8 cellular contexts compared by ENCODE assay signal in the genomic region with DNA sequence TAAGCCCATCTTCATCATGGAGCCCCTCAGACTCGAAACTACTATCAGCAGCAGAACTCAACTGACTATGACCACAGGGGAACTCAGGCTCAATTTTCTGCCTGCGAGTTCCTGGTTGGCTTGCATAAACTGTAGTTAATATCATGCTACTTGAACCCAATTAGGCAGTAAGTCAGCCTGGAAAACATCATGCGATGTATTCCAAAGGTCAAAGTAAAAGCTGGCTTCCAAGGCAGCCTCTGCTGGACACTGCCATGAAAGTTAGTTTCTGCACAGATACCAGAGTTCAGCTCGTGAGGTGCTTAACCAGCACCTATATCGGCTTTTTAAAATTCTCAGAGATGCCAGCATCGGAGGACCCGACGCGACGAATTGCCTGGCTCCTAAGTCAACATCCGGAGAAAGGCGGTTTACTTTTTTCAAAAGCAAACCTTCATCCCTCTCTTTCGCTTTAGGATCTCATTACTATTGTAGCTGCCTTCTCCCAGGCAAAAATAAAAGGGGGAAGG. TPM values are rescaled to one million over a fixed set of nuclear protein-coding genes. Genes with fewer than 3 reads are reported as not detected.
DNase-seq lines count a peak whose midpoint lies in the region; ATAC-seq and TF ChIP-seq lines count a peak whose summit lies in the region.

No MANE protein-coding gene starts in this region.

- peak overlapping the region; percentile 99 for H3K27ac ChIP-seq in psoas muscle

- peak overlapping the region; percentile 86 for H3K4me3 ChIP-seq in psoas muscle

- H3K27ac Mint-ChIP-seq in activated CD4-positive, alpha-beta memory T cell treated with anti-CD3 and anti-CD28 coated beads for 36 hours, result peak overlapping the region; percentile 99
- H3K27ac Mint-ChIP-seq in glutamatergic neuron (ENCODE audit: unreplicated experiment), result peak overlapping the region; percentile 92

- intact Hi-C loops in activated CD4-positive, alpha-beta memory T cell treated with anti-CD3 and anti-CD28 coated beads for 36 hours (cut with micrococcal nuclease), result loop anchor here (5.0 kb wide), 2 partner anchors 540 to 635 kb away; partner anchors contain the start of genes FEM1B and RPLP1
- intact Hi-C loops in psoas muscle (cut with DNase I), result no loop called here

- POLR2A ChIA-PET in activated CD4-positive, alpha-beta memory T cell treated with anti-CD3 and anti-CD28 coated beads for 36 hours (lab: Charles Lee), result interaction anchor here (0.7 to 4.7 kb wide), 5 partner anchors 22 to 41 kb away, joined by 3 to 36 read pairs (median 3); no protein-coding TSS in a partner anchor

- H3K4me1 Mint-ChIP-seq in activated CD4-positive, alpha-beta memory T cell treated with anti-CD3 and anti-CD28 coated beads for 36 hours (ENCODE audit: low read depth), result peaks cover 48% of the 10 kb centered on the region
- peaks cover 20% of the 10 kb centered on the region for H3K4me1 Mint-ChIP-seq in glutamatergic neuron (ENCODE audit: low read depth, unreplicated experiment)

- H3K36me3 Mint-ChIP-seq in activated CD4-positive, alpha-beta memory T cell treated with anti-CD3 and anti-CD28 coated beads for 36 hours, result peaks cover 30% of the 10 kb centered on the region
- no peaks in the 10 kb centered on the region for H3K36me3 Mint-ChIP-seq in glutamatergic neuron (ENCODE audit: unreplicated experiment)

- CTCF ChIA-PET in activated CD4-positive, alpha-beta memory T cell treated with anti-CD3 and anti-CD28 coated beads for 36 hours (lab: Charles Lee), result interaction anchor here (1.0 to 2.3 kb wide), 6 partner anchors 9 to 257 kb away, joined by 4 to 9 read pairs (median 5); no protein-coding TSS in a partner anchor

- no peaks in the 10 kb centered on the region for H3K9me3 Mint-ChIP-seq in activated CD4-positive, alpha-beta memory T cell treated with anti-CD3 and anti-CD28 coated beads for 36 hours
- peaks cover 14% of the 10 kb centered on the region for H3K9me3 Mint-ChIP-seq in glutamatergic neuron (ENCODE audit: unreplicated experiment)

- DNase-seq in activated effector memory CD4-positive, alpha-beta T cell treated with anti-CD3 and anti-CD28 coated beads, Interleukin-2, amount 50 U/mL, for 16 hours, result peak; percentile 66
- no peak for DNase-seq in activated effector memory CD4-positive, alpha-beta T cell treated with Interleukin-2 at 50 U/mL for 16 hours
- peak; percentile 31 for DNase-seq in activated CD4-positive, alpha-beta memory T cell treated with anti-CD3 and anti-CD28 coated beads for 36 hours
- no peak for DNase-seq in glutamatergic neuron
- no peak for DNase-seq in psoas muscle
- DNase-seq in COLO829 (ENCODE audit: low spot score), result no peak

- no peaks in the 10 kb centered on the region for H3K9me3 ChIP-seq in psoas muscle

- TF ChIP-seq CTCF in glutamatergic neuron (IDR thresholded peaks at IDR 0.05; ENCODE audit: partially characterized antibody, unreplicated experiment) (no peak), psoas muscle (IDR thresholded peaks at IDR 0.05) (no peak)

- no peak for ATAC-seq in psoas muscle
- ATAC-seq in HG03095 (IDR thresholded peaks at IDR 0.05; ENCODE audit: unreplicated experiment), result no peak
- no peak for ATAC-seq in GM21723 (IDR thresholded peaks at IDR 0.05; ENCODE audit: unreplicated experiment)

- WGBS in psoas muscle, 3 donors, result 1 to 4% (median 1%) methylated on average over 13 of the region's 13 CpGs

- no peaks in the 10 kb centered on the region for H3K27me3 Mint-ChIP-seq in activated CD4-positive, alpha-beta memory T cell treated with anti-CD3 and anti-CD28 coated beads for 36 hours
- peaks cover 6% of the 10 kb centered on the region for H3K27me3 Mint-ChIP-seq in glutamatergic neuron (ENCODE audit: unreplicated experiment)

- H3K4me3 Mint-ChIP-seq in activated CD4-positive, alpha-beta memory T cell treated with anti-CD3 and anti-CD28 coated beads for 36 hours, result peak overlapping the region; percentile 96
- peak overlapping the region; percentile 97 for H3K4me3 Mint-ChIP-seq in glutamatergic neuron (ENCODE audit: unreplicated experiment)

- H3K27me3 ChIP-seq in psoas muscle (ENCODE audit: insufficient read depth in 3 of 3, low read length in 2 of 3), result no peaks in the 10 kb centered on the region

- peaks cover 47% of the 10 kb centered on the region for H3K4me1 ChIP-seq in psoas muscle

- no peaks in the 10 kb centered on the region for H3K36me3 ChIP-seq in psoas muscle (ENCODE audit: insufficient read depth in 1 of 2, low read depth in 1 of 2)

RNA-seq across cellular contexts. Expression of gene ANP32A, which starts 3.8 kb away (rescaled TPM):
- 100 to 1,000 TPM; 190 to 204 TPM for total RNA-seq in activated CD4-positive, alpha-beta memory T cell treated with anti-CD3 and anti-CD28 coated beads for 36 hours
- total RNA-seq in glutamatergic neuron (ENCODE audit: unreplicated experiment), result 134 TPM
- total RNA-seq in psoas muscle, result 10 to 100 TPM; 56.7 to 89.2 (median 83.3) TPM
- 10 to 100 TPM; 79.4 to 98.2 (median 89.6) TPM for polyA plus RNA-seq in psoas muscle

Comparison
In these comparisons a context has a peak if more than half of its experiments do, and no peak if none do; other contexts are left out.
1. DNase-seq: peak in activated effector memory CD4-positive, alpha-beta T cell treated with anti-CD3 and anti-CD28 coated beads, Interleukin-2, amount 50 U/mL, for 16 hours (single experiment) and activated CD4-positive, alpha-beta memory T cell treated with anti-CD3 and anti-CD28 coated beads for 36 hours (single experiment); none in activated effector memory CD4-positive, alpha-beta T cell treated with Interleukin-2 at 50 U/mL for 16 hours (single experiment), glutamatergic neuron (single experiment), psoas muscle (0 of 2) and COLO829 (single experiment).